8 cellular contexts compared by ENCODE assay signal in the genomic region with DNA sequence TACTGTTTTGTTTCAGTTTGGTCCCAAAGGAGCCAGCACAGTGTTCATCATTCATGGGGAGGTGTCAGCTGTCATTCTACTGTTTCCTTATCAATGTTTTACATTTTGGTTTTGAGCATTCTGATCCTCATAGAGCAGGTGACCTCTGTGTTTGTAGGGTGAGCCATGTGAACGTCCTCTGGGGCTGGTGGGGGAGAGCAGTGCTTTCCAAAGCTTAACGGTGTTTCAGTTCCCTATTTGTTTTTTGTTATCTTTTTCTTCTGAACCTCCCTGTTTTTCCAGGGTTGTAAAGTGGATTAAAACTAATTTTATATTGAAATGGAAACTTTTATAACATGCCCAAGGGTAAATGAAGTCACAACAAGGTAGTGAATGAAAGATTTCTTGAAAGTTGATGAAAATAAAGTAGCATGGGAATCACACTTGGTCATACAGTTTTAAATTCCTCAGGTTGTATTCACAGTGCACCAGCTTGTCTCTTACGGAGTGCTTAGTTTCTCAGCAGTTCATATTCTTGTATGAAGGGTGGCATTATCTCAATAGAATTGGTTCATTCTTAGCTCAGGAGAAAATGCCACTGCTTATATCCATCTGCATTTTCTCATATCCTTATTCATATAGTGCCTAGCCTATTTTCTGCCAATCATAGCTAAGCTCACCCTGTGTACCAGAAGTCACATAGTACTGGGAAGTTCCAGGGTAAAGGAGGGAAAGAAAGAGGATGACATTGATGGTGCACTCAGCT. TPM values are rescaled to one million over a fixed set of nuclear protein-coding genes. Genes with fewer than 3 reads are reported as not detected.
DNase-seq lines count a peak whose midpoint lies in the region; ATAC-seq, FAIRE-seq and TF ChIP-seq lines count a peak whose summit lies in the region.

No MANE protein-coding gene starts in this region.

- no peaks in the 10 kb centered on the region for H3K9me3 Mint-ChIP-seq in HFFc6
- H3K9me3 Mint-ChIP-seq in memory B cell = no peaks in the 10 kb centered on the region

- peak overlapping the region; percentile 40 for H3K4me3 Mint-ChIP-seq in HFFc6
- peak overlapping the region; percentile 67 for H3K4me3 Mint-ChIP-seq in memory B cell

- no peak for TF ChIP-seq CTCF in HFFc6 (IDR thresholded peaks at IDR 0.05)

- no peak for TF ChIP-seq POLR2A in GM12891 (IDR thresholded peaks at IDR 0.05; ENCODE audit: low read depth, low read length)

- peak; percentile 87 for ATAC-seq in memory B cell (ENCODE audit: low read depth)

- H3K4me1 Mint-ChIP-seq in HFFc6 (ENCODE audit: low read depth) (peaks cover 72% of the 10 kb centered on the region), memory B cell (peaks cover 53% of the 10 kb centered on the region)

- FAIRE-seq in GM12891 (lab: Jason Lieb, UNC) = peak; percentile 31

- H3K36me3 Mint-ChIP-seq in HFFc6 (ENCODE audit: low read depth) (peaks cover 3% of the 10 kb centered on the region; the same call in 1 of the 2 replicates), memory B cell (peaks cover 2% of the 10 kb centered on the region)

- no peaks in the 10 kb centered on the region; the same call in 1 of the 2 replicates for H3K27me3 Mint-ChIP-seq in HFFc6 (ENCODE audit: insufficient read depth)
- no peaks in the 10 kb centered on the region for H3K27me3 Mint-ChIP-seq in memory B cell

- DNase-seq in GM12891 (ENCODE audit: insufficient read length, low spot score) = no peak
- no peak for DNase-seq in HFFc6
- DNase-seq in NOMO-1 treated with dmso at 0.1 percent for 144 hours (lab: John Stamatoyannopoulos, UW; ENCODE audit: unreplicated experiment) = peak; percentile 10
- peak; percentile 30 to 62 for DNase-seq in memory B cell (ENCODE audit: low spot score in 2 of 2)
- no peak for DNase-seq in cerebellum (ENCODE audit: low spot score)
- no peak for DNase-seq in NCI-H187 (lab: John Stamatoyannopoulos, UW)
- no peak for DNase-seq in NCI-H524 (lab: John Stamatoyannopoulos, UW)
- no peak for DNase-seq in SHP77 (lab: John Stamatoyannopoulos, UW)

- peak overlapping the region; percentile 60 for H3K27ac Mint-ChIP-seq in HFFc6
- H3K27ac Mint-ChIP-seq in memory B cell = peak overlapping the region; percentile 87

TF ChIP-seq in GM12891, 5 proteins besides CTCF, POLR2A, EP300 and RAD21:
- TF ChIP-seq POLR2AphosphoS5 (IDR thresholded peaks at IDR 0.05; ENCODE audit: low read depth, low read length) (no peak), PAX5 (IDR thresholded peaks at IDR 0.05; ENCODE audit: insufficient read depth, low read length, severe bottlenecking) (no peak), SPI1 (IDR thresholded peaks at IDR 0.05; ENCODE audit: low read depth, low read length) (peak; percentile 96), TAF1 (IDR thresholded peaks at IDR 0.05; ENCODE audit: low read depth, low read length) (no peak), POU2F2 (IDR thresholded peaks at IDR 0.05; ENCODE audit: low read depth, low read length) (0 out of 2 replicates have a peak, but pooled peaks have one; percentile 14)

RNA-seq across cellular contexts. Expression of a gene that starts 54.5 kb away (rescaled TPM):
- polyA plus RNA-seq in GM12891 (2012; ENCODE audit: low read depth, missing spikeins) = 1.3 TPM
- 100 to 1,000 TPM; 103 to 124 (median 121) TPM for total RNA-seq in HFFc6 (2021; fragmentation: NEBNext Ultra II Directional; extraction: Animal tissue kit (Norgen Biotek cat#: 25700))
- 190 TPM for total RNA-seq in cerebellum

Comparison
In these comparisons a context has a peak if more than half of its experiments do, and no peak if none do; other contexts are left out.
1. DNase-seq: peak in NOMO-1 treated with dmso at 0.1 percent for 144 hours (single experiment) and memory B cell (2 of 2); none in GM12891 (single experiment), HFFc6 (single experiment), cerebellum (single experiment), NCI-H187 (0 of 2), NCI-H524 (0 of 2) and SHP77 (0 of 2).